Comparison of ENCODE assay signal across 21 cellular contexts in the genomic region with DNA sequence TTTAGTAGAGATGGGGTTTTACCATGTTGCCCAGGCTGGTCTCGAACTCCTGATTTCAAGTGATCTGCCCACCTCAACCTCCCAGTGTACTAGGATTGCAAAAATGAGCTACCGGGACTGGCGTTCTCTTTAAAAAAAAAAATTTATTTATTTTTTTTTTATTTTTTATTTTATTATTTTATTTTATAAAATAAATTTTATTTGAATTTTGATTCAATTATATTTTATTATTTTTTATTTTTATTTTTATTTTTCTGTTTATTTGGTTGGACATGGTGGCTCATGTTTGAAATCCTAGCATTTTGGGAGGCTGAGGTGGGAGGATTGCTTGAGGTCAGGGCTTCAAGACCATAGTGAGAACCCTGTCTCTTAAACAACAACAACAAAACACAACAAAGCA.
"Had no signal": no experiment of that assay in that cellular context is flagged by ENCODE, and none has a peak within 500 bp of the region (broad histone marks: within the 10 kb centered on the region; RNA-seq: fewer than 3 reads in every experiment).

No MANE protein-coding gene starts in this region.

- H3K27ac Mint-ChIP-seq: mesothelial cell of epicardium; naive B cell; naive thymus-derived CD8-positive, alpha-beta T cell had no signal

- FAIRE-seq: endothelial cell of umbilical vein, islet of Langerhans had no signal

- H3K36me3 Mint-ChIP-seq: mesothelial cell of epicardium; naive B cell; naive thymus-derived CD8-positive, alpha-beta T cell had no signal

- H3K4me1 Mint-ChIP-seq: mesothelial cell of epicardium; naive B cell; naive thymus-derived CD8-positive, alpha-beta T cell had no signal

- H3K4me3 Mint-ChIP-seq: mesothelial cell of epicardium; naive B cell; naive thymus-derived CD8-positive, alpha-beta T cell had no signal

- H3K9me3 Mint-ChIP-seq: mesothelial cell of epicardium; naive thymus-derived CD8-positive, alpha-beta T cell had no signal

- ATAC-seq: foreskin keratinocyte; gastrocnemius medialis; heart right ventricle; left cardiac atrium; left lung; left ventricle myocardium superior; lower lobe of right lung; mucosa of descending colon; naive thymus-derived CD8-positive, alpha-beta T cell had no signal

- DNase-seq: dermis blood vessel endothelial cell; dorsolateral prefrontal cortex; effector CD4-positive, alpha-beta T cell; effector memory CD4-positive, alpha-beta T cell; foreskin keratinocyte; gastrocnemius medialis; glutamatergic neuron; head of caudate nucleus; heart right ventricle; hippocampal formation; left cardiac atrium; left lung; left ventricle myocardium superior; lower lobe of right lung; mesenchymal stem cell; mucosa of descending colon; naive B cell; naive thymus-derived CD8-positive, alpha-beta T cell had no signal
